Comparison of ENCODE assay signal across 10 cellular contexts in the genomic region with DNA sequence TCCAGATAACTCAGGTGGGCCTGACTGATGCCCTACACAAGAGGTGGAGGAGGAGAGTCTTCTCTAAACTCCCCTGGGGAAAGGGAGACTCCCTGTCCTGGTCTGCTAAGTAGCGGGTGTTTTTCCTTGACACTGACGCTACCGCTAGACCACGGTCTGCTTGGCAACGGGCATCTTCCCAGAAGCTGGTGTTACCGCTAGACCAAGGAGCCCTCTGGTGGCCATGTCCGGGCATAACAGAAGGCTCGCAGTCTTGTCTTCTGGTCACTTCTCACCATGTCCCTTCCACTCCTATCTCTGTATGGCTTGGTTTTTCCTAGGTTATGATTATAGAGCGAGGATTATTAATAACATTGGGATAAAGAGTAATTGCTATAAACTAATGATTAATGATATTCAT.
A peak's percentile ranks its signal among the peaks of the same experiment; 100 is the strongest.
DNase-seq lines count a peak whose midpoint lies in the region; ATAC-seq, FAIRE-seq and TF ChIP-seq lines count a peak whose summit lies in the region.
"Had no signal": no experiment of that assay in that cellular context is flagged by ENCODE, and none has a peak within 500 bp of the region (broad histone marks: within the 10 kb centered on the region; RNA-seq: fewer than 3 reads in every experiment).

No MANE protein-coding gene starts in this region.

- H3K4me3 ChIP-seq in fibroblast of villous mesenchyme (ENCODE audit: low read depth, low read length) (no peak overlapping the region), foreskin fibroblast (ENCODE audit: low read depth in 1 of 2, low read length in 2 of 2) (no peak overlapping the region), coronary artery (no peak overlapping the region)
- H3K4me3 ChIP-seq: gastroesophageal sphincter had no signal

- peak; percentile 14 for DNase-seq in NCI-H1694 (lab: John Stamatoyannopoulos, UW)
- DNase-seq in NCI-H1694 treated with DMSO at 0.1 percent for 48 hours (lab: John Stamatoyannopoulos, UW) = no peak
- DNase-seq in GM12891 (ENCODE audit: insufficient read length, low spot score) = no peak
- DNase-seq in RKO (ENCODE audit: low spot score) = peak; percentile 39
- peak; percentile 2 for DNase-seq in fibroblast of villous mesenchyme (ENCODE audit: low read depth)
- no peak for DNase-seq in foreskin fibroblast
- DNase-seq in coronary artery (ENCODE audit: low spot score) = no peak
- DNase-seq: NCI-H1105 treated with DMSO at 0.1 percent for 48 hours had no signal

- no peak for TF ChIP-seq POLR2A in GM12891 (IDR thresholded peaks at IDR 0.05; ENCODE audit: low read depth, low read length)

- peak; percentile 52 for FAIRE-seq in GM12891 (lab: Jason Lieb, UNC)

- TF ChIP-seq CTCF in fibroblast of villous mesenchyme (IDR thresholded peaks at IDR 0.05; ENCODE audit: insufficient read depth, low read depth, low read length) = peak; percentile 37
- no peak for TF ChIP-seq CTCF in foreskin fibroblast (IDR thresholded peaks at IDR 0.05; ENCODE audit: low read depth, low read length)
- TF ChIP-seq CTCF in coronary artery (IDR thresholded peaks at IDR 0.05) = no peak

- H3K27ac ChIP-seq in coronary artery = no peak overlapping the region
- H3K27ac ChIP-seq: gastroesophageal sphincter had no signal

- no peak for ATAC-seq in HG02840 (IDR thresholded peaks at IDR 0.05; ENCODE audit: low FRiP score, unreplicated experiment)
- ATAC-seq: gastroesophageal sphincter had no signal

TF ChIP-seq in GM12891, 5 proteins besides CTCF, POLR2A, EP300 and RAD21:
- TF ChIP-seq POU2F2 (IDR thresholded peaks at IDR 0.05; ENCODE audit: low read depth, low read length) (no peak), TAF1 (IDR thresholded peaks at IDR 0.05; ENCODE audit: low read depth, low read length) (no peak), POLR2AphosphoS5 (IDR thresholded peaks at IDR 0.05; ENCODE audit: low read depth, low read length) (no peak), SPI1 (IDR thresholded peaks at IDR 0.05; ENCODE audit: low read depth, low read length) (no peak), PAX5 (IDR thresholded peaks at IDR 0.05; ENCODE audit: insufficient read depth, low read length, severe bottlenecking) (no peak)

Comparison
In these comparisons a context has a peak if more than half of its experiments do, and no peak if none do; other contexts are left out.
1. DNase-seq: peak in NCI-H1694 (single experiment), RKO (single experiment) and fibroblast of villous mesenchyme (single experiment); none in NCI-H1694 treated with DMSO at 0.1 percent for 48 hours (single experiment), GM12891 (single experiment), foreskin fibroblast (0 of 2) and coronary artery (single experiment).